1 cellular context compared by ENCODE assay signal in genomic region chr6:43478008-43478372, GRCh38.
TF ChIP-seq lines count a peak whose summit lies in the region.

No MANE protein-coding gene starts in this region.

TF ChIP-seq in A549, 52 proteins besides CTCF, POLR2A, EP300 and RAD21 (continued from another document):
- TF ChIP-seq, protein P1, sequence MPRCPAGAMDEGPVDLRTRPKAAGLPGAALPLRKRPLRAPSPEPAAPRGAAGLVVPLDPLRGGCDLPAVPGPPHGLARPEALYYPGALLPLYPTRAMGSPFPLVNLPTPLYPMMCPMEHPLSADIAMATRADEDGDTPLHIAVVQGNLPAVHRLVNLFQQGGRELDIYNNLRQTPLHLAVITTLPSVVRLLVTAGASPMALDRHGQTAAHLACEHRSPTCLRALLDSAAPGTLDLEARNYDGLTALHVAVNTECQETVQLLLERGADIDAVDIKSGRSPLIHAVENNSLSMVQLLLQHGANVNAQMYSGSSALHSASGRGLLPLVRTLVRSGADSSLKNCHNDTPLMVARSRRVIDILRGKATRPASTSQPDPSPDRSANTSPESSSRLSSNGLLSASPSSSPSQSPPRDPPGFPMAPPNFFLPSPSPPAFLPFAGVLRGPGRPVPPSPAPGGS (IDR thresholded peaks at IDR 0.05): no peak
- TF ChIP-seq FOSB (CRISPR knock-in tag; IDR thresholded peaks at IDR 0.05) (no peak), KDM5A (IDR thresholded peaks at IDR 0.05) (no peak), GATA3 (IDR thresholded peaks at IDR 0.05; ENCODE audit: borderline replicate concordance) (no peak), ZFP36 (IDR thresholded peaks at IDR 0.05; ENCODE audit: borderline replicate concordance, partially characterized antibody) (no peak), HOXB5 (CRISPR knock-in tag; IDR thresholded peaks at IDR 0.05) (no peak), E2F6 (IDR thresholded peaks at IDR 0.05; ENCODE audit: borderline replicate concordance, low read depth) (no peak), CEBPB (IDR thresholded peaks at IDR 0.05) (no peak)
TF ChIP-seq in A549: peak in this region for 0.
